1 cellular context compared by ENCODE assay signal in genomic region chr9:16613605-16614004, GRCh38.
TF ChIP-seq lines count a peak whose summit lies in the region.

No MANE protein-coding gene starts in this region.

TF ChIP-seq in SK-N-SH treated with all-trans-retinoic acid at 6 μM for 48 hours, 23 proteins besides CTCF, POLR2A, EP300 and RAD21 (continued from another document):
- TF ChIP-seq PATZ1 (CRISPR knock-in tag; IDR thresholded peaks at IDR 0.05; ENCODE audit: borderline replicate concordance) (no peak), OSR1 (CRISPR knock-in tag; IDR thresholded peaks at IDR 0.05) (no peak), POU6F1 (CRISPR knock-in tag; IDR thresholded peaks at IDR 0.05; ENCODE audit: borderline replicate concordance, low read depth) (no peak)
TF ChIP-seq in SK-N-SH treated with all-trans-retinoic acid at 6 μM for 48 hours: peak in this region for 0.
